22 cellular contexts compared by ENCODE assay signal in the genomic region with DNA sequence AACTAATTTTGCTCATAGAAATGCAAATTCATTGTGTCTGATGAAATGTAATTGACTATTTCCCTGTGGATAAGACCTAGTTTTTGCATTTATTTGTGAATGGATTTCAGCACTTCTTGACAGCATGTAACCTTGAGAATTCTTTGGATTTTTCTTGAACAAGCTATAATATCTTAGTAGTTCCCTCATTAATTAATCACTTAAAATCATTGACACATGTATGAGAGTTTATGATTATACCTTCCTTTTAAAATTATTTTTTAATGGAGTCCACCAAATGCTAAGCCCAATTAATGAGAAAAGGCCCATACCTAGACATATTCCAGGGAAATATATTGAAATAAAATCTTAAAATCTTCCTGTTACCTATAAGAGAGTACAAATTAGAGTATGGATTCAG. TPM values are rescaled to one million over a fixed set of nuclear protein-coding genes. Genes with fewer than 3 reads are reported as not detected.
DNase-seq lines count a peak whose midpoint lies in the region; ATAC-seq, FAIRE-seq and TF ChIP-seq lines count a peak whose summit lies in the region.
"Had no signal": no experiment of that assay in that cellular context is flagged by ENCODE, and none has a peak within 500 bp of the region (broad histone marks: within the 10 kb centered on the region; RNA-seq: fewer than 3 reads in every experiment).

No MANE protein-coding gene starts in this region.

- no peak overlapping the region for H2BK5ac ChIP-seq in H1 (ENCODE audit: low read depth, low read length)

- no peak overlapping the region for H3K56ac ChIP-seq in H1 (replicated peaks; ENCODE audit: insufficient read length, low read depth, low read length)

- no peaks in the 10 kb centered on the region for H3K9me2 ChIP-seq in GM23338 (ENCODE audit: insufficient read depth)
- H3K9me2 ChIP-seq in Karpas-422 (replicated peaks; ENCODE audit: insufficient read depth, low read length) = no peaks in the 10 kb centered on the region

- H3K9ac ChIP-seq in Karpas-422 (ENCODE audit: low read length) = no peak overlapping the region
- H3K9ac ChIP-seq in H1 (replicated peaks in 1 of 4; ENCODE audit: extremely low read depth in 1 of 4, low read depth in 3 of 4, low read length in 3 of 4) = no peak overlapping the region
- H3K9ac ChIP-seq: BLaER1 treated with 17β-estradiol and CSF1 and Interleukin-3, amounts not matched to agents 10 nM and 100 nM had no signal

- H3K23me2 ChIP-seq in H1 (ENCODE audit: low read depth, low read length) = no peaks in the 10 kb centered on the region

- CTCF ChIA-PET in H1 (lab: Charles Lee; ENCODE audit: partially characterized antibody) = interaction anchor here (0.6 to 3.2 kb wide), 3 partner anchors 15 to 544 kb away, joined by 3 to 17 read pairs (median 5); partner anchors contain the start of gene GLIPR1L2

- TF ChIP-seq CTCF in GM23338 (conservative IDR thresholded peaks at IDR 0.05; ENCODE audit: low read depth in 2 of 2) (no peak), H1 (IDR thresholded peaks at IDR 0.05; ENCODE audit: control extremely low read depth in 1 of 3, insufficient read depth in 1 of 3, low read depth in 1 of 3, low read length in 3 of 3) (no peak), progenitor cell of endocrine pancreas (IDR thresholded peaks at IDR 0.05; ENCODE audit: unreplicated experiment) (no peak)

- no peak overlapping the region for H3K23ac ChIP-seq in H1 (ENCODE audit: insufficient read length)

- TF ChIP-seq EP300 in H1 (IDR thresholded peaks at IDR 0.05; ENCODE audit: borderline replicate concordance in 1 of 2, low read depth in 2 of 2, low read length in 2 of 2) = no peak

- H3K36me3 Mint-ChIP-seq in GM23338 (ENCODE audit: low read depth) = 0 out of 3 replicates have a peak, but pooled peaks cover 3% of the 10 kb centered on the region
- no peaks in the 10 kb centered on the region for H3K36me3 Mint-ChIP-seq in progenitor cell of endocrine pancreas (ENCODE audit: insufficient read depth)
- H3K36me3 Mint-ChIP-seq: CD8-positive, alpha-beta T cell had no signal

- H2AFZ ChIP-seq in GM23338 (no peak overlapping the region), Karpas-422 (ENCODE audit: low read length) (0 out of 2 replicates have a peak overlapping the region, but pooled peaks have one; percentile 61), H1 (ENCODE audit: low read length) (no peak overlapping the region)

- H3F3A ChIP-seq in GM23338 (replicated peaks; ENCODE audit: low read depth) = no peaks in the 10 kb centered on the region

- no peak for ATAC-seq in GM23338
- ATAC-seq: A549; CD8-positive, alpha-beta T cell had no signal

- H3K9me3 ChIP-seq in Karpas-422 (ENCODE audit: low read length) (no peaks in the 10 kb centered on the region), H1 (ENCODE audit: insufficient read depth in 2 of 2, low read depth in 1 of 2, low read length in 1 of 2) (no peaks in the 10 kb centered on the region)
- H3K9me3 ChIP-seq: A549; BLaER1 treated with 17β-estradiol and CSF1 and Interleukin-3, amounts not matched to agents 10 nM and 100 nM; Caco-2 had no signal

- H2BK20ac ChIP-seq in H1 (ENCODE audit: low read length) = no peak overlapping the region

- H4K5ac ChIP-seq in H1 (ENCODE audit: insufficient read length, low read depth, low read length) = peak overlapping the region; percentile 83

- no peak for TF ChIP-seq RAD21 in H1 (IDR thresholded peaks at IDR 0.05 in 1 of 2, conservative IDR thresholded peaks at IDR 0.05 in 1 of 2; ENCODE audit: low read depth in 2 of 2, low read length in 2 of 2)

- no peak overlapping the region for H2BK120ac ChIP-seq in H1 (replicated peaks; ENCODE audit: low read depth, low read length)

- H2BK12ac ChIP-seq in H1 (ENCODE audit: low read depth, low read length) = no peak overlapping the region

- H3K79me2 ChIP-seq in GM23338 (replicated peaks; ENCODE audit: insufficient read depth) (no peaks in the 10 kb centered on the region), Karpas-422 (ENCODE audit: low read length) (no peaks in the 10 kb centered on the region), H1 (ENCODE audit: control insufficient read depth in 1 of 2, insufficient read depth in 2 of 2, low read length in 2 of 2) (no peaks in the 10 kb centered on the region)

- no peak overlapping the region for H2AK5ac ChIP-seq in H1 (ENCODE audit: low read depth, low read length)

- H3K4me1 ChIP-seq in GM23338 (ENCODE audit: insufficient read depth) (peaks cover 9% of the 10 kb centered on the region; the same call in 1 of the 2 replicates), Karpas-422 (ENCODE audit: low read length) (no peaks in the 10 kb centered on the region), H1 (replicated peaks in 1 of 4; ENCODE audit: control insufficient read depth in 3 of 4, insufficient read depth in 4 of 4, low read length in 3 of 4) (no peaks in the 10 kb centered on the region)
- H3K4me1 ChIP-seq: A549; BLaER1 treated with 17β-estradiol and CSF1 and Interleukin-3, amounts not matched to agents 10 nM and 100 nM; Caco-2 had no signal

- H3K4me2 ChIP-seq in GM23338 (no peak overlapping the region), Karpas-422 (ENCODE audit: low read depth, low read length, poor library complexity, severe bottlenecking) (no peak overlapping the region), H1 (ENCODE audit: insufficient read depth in 1 of 2, low read depth in 2 of 2, low read length in 2 of 2) (no peak overlapping the region)
- H3K4me2 ChIP-seq: A549; BLaER1 treated with 17β-estradiol and CSF1 and Interleukin-3, amounts not matched to agents 10 nM and 100 nM had no signal

- no peak overlapping the region for H3K4ac ChIP-seq in H1 (replicated peaks; ENCODE audit: insufficient read length, low read depth, low read length)

- H3K27me3 Mint-ChIP-seq in GM23338 (ENCODE audit: insufficient read depth, low read depth, poor library complexity) (peaks cover 4% of the 10 kb centered on the region), progenitor cell of endocrine pancreas (no peaks in the 10 kb centered on the region)
- H3K27me3 Mint-ChIP-seq: B cell; CD4-positive, alpha-beta T cell had no signal

- no peak overlapping the region for H2BK15ac ChIP-seq in H1 (ENCODE audit: low read length)

- H4K8ac ChIP-seq in H1 (ENCODE audit: extremely low read depth, insufficient read depth, low read length) = no peak overlapping the region

- H3K14ac ChIP-seq in H1 (ENCODE audit: insufficient read length) = no peak overlapping the region

- H3K18ac ChIP-seq in H1 (ENCODE audit: extremely low read depth, low read length) = no peak overlapping the region

- H3K4me3 ChIP-seq in GM23338 = no peak overlapping the region
- H3K4me3 ChIP-seq in Karpas-422 (ENCODE audit: low read length) = no peak overlapping the region
- no peak overlapping the region for H3K4me3 ChIP-seq in H1 (ENCODE audit: extremely low read depth in 1 of 4, insufficient read depth in 2 of 4, low read depth in 3 of 4, low read length in 4 of 4)
- H3K4me3 ChIP-seq: A549; BLaER1 treated with 17β-estradiol and CSF1 and Interleukin-3, amounts not matched to agents 10 nM and 100 nM had no signal

- no peak for FAIRE-seq in H1 (lab: Jason Lieb, UNC)
- FAIRE-seq: A549, D721Med, G401.6, GM12891, GM19239 had no signal

- H4K20me1 ChIP-seq in GM23338 (replicated peaks; ENCODE audit: insufficient read depth) (no peaks in the 10 kb centered on the region), Karpas-422 (ENCODE audit: insufficient read depth, low read depth, low read length) (no peaks in the 10 kb centered on the region), H1 (replicated peaks in 1 of 2; ENCODE audit: control insufficient read depth in 1 of 2, insufficient read depth in 2 of 2, low read length in 2 of 2) (no peaks in the 10 kb centered on the region)
- H4K20me1 ChIP-seq: BLaER1 treated with 17β-estradiol and CSF1 and Interleukin-3, amounts not matched to agents 10 nM and 100 nM had no signal

- POLR2A ChIA-PET in H1 (lab: Charles Lee; ENCODE audit: partially characterized antibody) = interaction anchor here (1.4 kb wide), 1 partner anchor 9 kb away, joined by 5 read pairs; no protein-coding TSS in a partner anchor

- H3K4me3 Mint-ChIP-seq in GM23338 = no peak overlapping the region
- no peak overlapping the region for H3K4me3 Mint-ChIP-seq in progenitor cell of endocrine pancreas (ENCODE audit: low read depth)
- H3K4me3 Mint-ChIP-seq: B cell; CD4-positive, alpha-beta T cell; CD8-positive, alpha-beta T cell had no signal

- no peaks in the 10 kb centered on the region for H3K79me1 ChIP-seq in H1 (ENCODE audit: low read depth, low read length)

- DNase-seq in GM23338 (ENCODE audit: low spot score) (no peak), Karpas-422 (no peak), H1 (ENCODE audit: low read depth in 1 of 2, low spot score in 2 of 2) (no peak), progenitor cell of endocrine pancreas (ENCODE audit: low spot score, unreplicated experiment) (no peak), HK-2 (ENCODE audit: unreplicated experiment) (no peak)
- no peak for DNase-seq in activated naive CD4-positive, alpha-beta T cell (lab: John Stamatoyannopoulos, UW)
- DNase-seq: AML-193; Caco-2; Calu3; CD4-positive, alpha-beta T cell; CD8-positive, alpha-beta T cell; DMS79 treated with DMSO at 0.1 percent for 48 hours; GF-D8 had no signal

- H3K27me3 ChIP-seq in GM23338 (ENCODE audit: insufficient read depth) (no peaks in the 10 kb centered on the region), Karpas-422 (ENCODE audit: low read length) (no peaks in the 10 kb centered on the region), H1 (replicated peaks in 1 of 4; ENCODE audit: control insufficient read depth in 3 of 4, extremely low read depth in 1 of 4, insufficient read depth in 3 of 4, low read length in 3 of 4) (no peaks in the 10 kb centered on the region)
- H3K27me3 ChIP-seq: BLaER1 treated with 17β-estradiol and CSF1 and Interleukin-3, amounts not matched to agents 10 nM and 100 nM had no signal

- H3K27ac ChIP-seq in GM23338 (ENCODE audit: low read depth) (no peak overlapping the region), Karpas-422 (ENCODE audit: low read length) (no peak overlapping the region), H1 (ENCODE audit: low read depth, low read length) (no peak overlapping the region)
- H3K27ac ChIP-seq: 22Rv1; A549; BLaER1 treated with 17β-estradiol and CSF1 and Interleukin-3, amounts not matched to agents 10 nM and 100 nM; C4-2B had no signal

- no peak for TF ChIP-seq POLR2A in H1 (IDR thresholded peaks at IDR 0.05; ENCODE audit: control extremely low read depth in 1 of 2, low read depth in 2 of 2, low read length in 2 of 2)

- H3K27ac Mint-ChIP-seq in GM23338 (peak overlapping the region; percentile 59; the same call in 1 of the 2 replicates), progenitor cell of endocrine pancreas (no peak overlapping the region)
- H3K27ac Mint-ChIP-seq: B cell; CD4-positive, alpha-beta T cell; CD8-positive, alpha-beta T cell had no signal

- H4K91ac ChIP-seq in H1 (replicated peaks; ENCODE audit: insufficient read length, low read length) = no peak overlapping the region

- H3K36me3 ChIP-seq in GM23338 (ENCODE audit: insufficient read depth) (no peaks in the 10 kb centered on the region), Karpas-422 (ENCODE audit: insufficient read depth, low read length) (no peaks in the 10 kb centered on the region), H1 (ENCODE audit: control insufficient read depth in 2 of 4, insufficient read depth in 4 of 4, low read length in 3 of 4) (no peaks in the 10 kb centered on the region)
- H3K36me3 ChIP-seq: BLaER1 treated with 17β-estradiol and CSF1 and Interleukin-3, amounts not matched to agents 10 nM and 100 nM had no signal

- peaks cover 5% of the 10 kb centered on the region; the same call in 2 of the 3 replicates for H3K4me1 Mint-ChIP-seq in GM23338
- no peaks in the 10 kb centered on the region for H3K4me1 Mint-ChIP-seq in progenitor cell of endocrine pancreas (ENCODE audit: low read depth)

- H3K9me3 Mint-ChIP-seq in GM23338 (no peaks in the 10 kb centered on the region), progenitor cell of endocrine pancreas (ENCODE audit: low read depth) (no peaks in the 10 kb centered on the region)
- H3K9me3 Mint-ChIP-seq: CD4-positive, alpha-beta T cell; CD8-positive, alpha-beta T cell had no signal

RNA-seq across cellular contexts. Expression of gene GLIPR1L2, which starts 16.8 kb away (rescaled TPM):
- not detected in 2 replicates for total RNA-seq in GM23338 (2014; rRNA removed; shearing (Covaris generic))
- 0.08 and 0.12 TPM in 2 replicates for polyA plus RNA-seq in GM23338 (2016; fragmentation: Nextera tagmentation; extraction: Ambion mirVana)
- 0.07 TPM in 1 of 2 replicates, not detected in the other for total RNA-seq in Karpas-422 (2014; rRNA removed; shearing (Covaris generic); ENCODE audit: low replicate concordance)
- total RNA-seq in H1 (2021; fragmentation: NEBNext Ultra II Directional; extraction: Animal tissue kit (Norgen Biotek cat#: 25700)) = not detected in 2 replicates
- 0.09 and 0.24 TPM in 2 replicates for polyA plus RNA-seq in H1 (2011; rRNA removed)
- polyA plus RNA-seq in H1 (2011; cell fraction: cytosol; rRNA removed) = 0.25 TPM
- polyA plus RNA-seq in H1 (2011; cell fraction: nucleus; rRNA removed) = 0.14 TPM
- 0.15 to 0.20 TPM in 2 of 4 replicates, not detected in the others for polyA plus RNA-seq in H1 (2012, experiment 1 of 2)
- polyA plus RNA-seq in H1 (2012, experiment 2 of 2) = not detected
- 0.06 TPM for polyA plus RNA-seq in H1 (2013, experiment 1 of 2)
- 0.22 TPM for polyA plus RNA-seq in H1 (2013, experiment 2 of 2)
- polyA minus RNA-seq in H1 (2011; rRNA and poly(A)+ RNA removed) = 0.16 and 0.54 TPM in 2 replicates
- not detected for polyA minus RNA-seq in H1 (2011; cell fraction: cytosol; rRNA and poly(A)+ RNA removed)
- not detected for polyA minus RNA-seq in H1 (2011; cell fraction: nucleus; rRNA and poly(A)+ RNA removed)
- 0.29 and 0.64 TPM in 2 replicates for total RNA-seq in progenitor cell of endocrine pancreas
- total RNA-seq: Caco-2; CD8-positive, alpha-beta T cell had no signal
